11 cellular contexts compared by ENCODE assay signal in the genomic region with DNA sequence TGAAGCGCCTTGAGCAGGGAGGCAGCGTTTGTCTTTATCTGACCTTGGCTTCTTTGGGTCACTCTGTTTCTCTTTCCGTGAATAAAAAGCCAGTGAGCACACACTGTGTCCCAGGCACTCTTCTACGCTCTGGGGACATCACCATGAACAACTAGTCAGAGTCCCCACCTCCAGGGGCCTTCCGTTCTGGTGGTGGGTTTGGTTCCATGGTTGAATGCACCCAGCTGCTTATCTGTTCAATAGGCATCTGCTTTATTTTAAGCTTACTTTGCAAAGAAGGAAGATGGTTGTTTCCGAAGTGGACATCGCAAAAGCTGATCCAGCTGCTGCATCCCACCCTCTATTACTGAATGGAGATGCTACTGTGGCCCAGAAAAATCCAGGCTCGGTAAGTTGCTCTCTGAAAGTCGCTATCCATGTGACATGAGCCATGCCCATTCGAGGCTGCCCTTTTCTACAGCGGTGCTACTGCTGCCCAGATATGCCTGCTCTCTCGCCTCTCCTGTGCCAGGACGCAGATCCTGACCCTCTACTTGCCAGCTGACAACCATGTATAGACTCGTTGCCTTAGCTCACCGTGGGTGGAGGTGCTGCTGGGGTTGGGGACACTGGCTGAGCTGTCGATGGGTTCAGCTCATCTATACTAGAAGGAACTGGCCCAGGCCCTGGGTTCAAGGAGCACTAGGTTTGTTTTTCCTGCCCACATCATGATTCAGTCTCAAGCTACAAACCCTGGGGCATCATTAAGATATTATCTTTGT. TPM values are rescaled to one million over a fixed set of nuclear protein-coding genes. Genes with fewer than 3 reads are reported as not detected.
DNase-seq lines count a peak whose midpoint lies in the region; ATAC-seq and TF ChIP-seq lines count a peak whose summit lies in the region.
"Had no signal": no experiment of that assay in that cellular context is flagged by ENCODE, and none has a peak within 500 bp of the region (broad histone marks: within the 10 kb centered on the region; RNA-seq: fewer than 3 reads in every experiment).

No MANE protein-coding gene starts in this region.

- H3K27me3 Mint-ChIP-seq in chondrocyte (ENCODE audit: low read depth), result peaks cover 2% of the 10 kb centered on the region

- H3K9me3 ChIP-seq in left lung, result peaks cover 0 to 5% of the 10 kb centered on the region in 2 donors

- H3K36me3 ChIP-seq in left lung, result peaks cover 0 to 93% of the 10 kb centered on the region in 2 donors

- H3K9me3 Mint-ChIP-seq in chondrocyte (ENCODE audit: low read depth), result peaks cover 12% of the 10 kb centered on the region

- DNase-seq in posterior vena cava (ENCODE audit: low spot score), result peak; percentile 52
- DNase-seq in left lung, result no peak
- DNase-seq in NCI-H1105 (lab: John Stamatoyannopoulos, UW), result no peak
- DNase-seq in chondrocyte (ENCODE audit: low spot score), result no peak
- no peak for DNase-seq in NCI-H774 (lab: John Stamatoyannopoulos, UW)
- DNase-seq: cortex of kidney, NCI-H2081 treated with DMSO at 0.1 percent for 48 hours had no signal

- H3K27ac ChIP-seq in left lung, result no peak overlapping the region

- intact Hi-C loops in posterior vena cava (cut with DNase I), result loop anchor here in 1 of 2 donors (10.0 kb wide), 1 partner anchor 1387 kb away; no protein-coding TSS in a partner anchor
- intact Hi-C loops in left lung (cut with DNase I), result no loop called here

- H3K4me1 Mint-ChIP-seq in chondrocyte (ENCODE audit: low read depth), result no peaks in the 10 kb centered on the region

- no peaks in the 10 kb centered on the region for H3K27me3 ChIP-seq in left lung

- TF ChIP-seq CTCF in left lung (IDR thresholded peaks at IDR 0.05) (no peak), chondrocyte (IDR thresholded peaks at IDR 0.05) (no peak)

- peaks cover 0 to 13% of the 10 kb centered on the region in 2 donors for H3K4me1 ChIP-seq in left lung

- H3K36me3 Mint-ChIP-seq in chondrocyte (ENCODE audit: low read depth), result peaks cover 9% of the 10 kb centered on the region

- no peak overlapping the region for H3K4me3 Mint-ChIP-seq in chondrocyte (ENCODE audit: unreplicated experiment)

- H3K4me3 ChIP-seq in left lung, result no peak overlapping the region

- peak; percentile 77 for ATAC-seq in GM18870 (IDR thresholded peaks at IDR 0.05; ENCODE audit: unreplicated experiment)
- ATAC-seq in GM21526 (IDR thresholded peaks at IDR 0.05; ENCODE audit: low FRiP score, unreplicated experiment), result peak; percentile 51
- peak; percentile 79 for ATAC-seq in HG03196 (IDR thresholded peaks at IDR 0.05; ENCODE audit: unreplicated experiment)
- no peak for ATAC-seq in left lung

- no peak overlapping the region for H3K27ac Mint-ChIP-seq in chondrocyte (ENCODE audit: unreplicated experiment)
- H3K27ac Mint-ChIP-seq: activated T-helper 1 cell treated with anti-CD3 and anti-CD28 coated beads, Interleukin-12 subunit alpha, Interleukin-12 subunit beta, Interleukin-2, Interleukin-4 antibody, amounts not matched to agents 30 ng/mL and 10 ng/mL and 1 ng/mL, durations not matched to agents 14 hours and 24 hours and 36 hours had no signal

RNA-seq across cellular contexts. Expression of a gene that starts 5.9 kb away (rescaled TPM):
- total RNA-seq in posterior vena cava (10 to 100 TPM; 14.0 to 52.2 TPM), left lung (10 to 100 TPM; 59.8 to 66.3 TPM), chondrocyte (1.2 to 2.6 TPM (median 2.1 TPM) in 3 replicates)
